8 cellular contexts compared by ENCODE assay signal in the genomic region with DNA sequence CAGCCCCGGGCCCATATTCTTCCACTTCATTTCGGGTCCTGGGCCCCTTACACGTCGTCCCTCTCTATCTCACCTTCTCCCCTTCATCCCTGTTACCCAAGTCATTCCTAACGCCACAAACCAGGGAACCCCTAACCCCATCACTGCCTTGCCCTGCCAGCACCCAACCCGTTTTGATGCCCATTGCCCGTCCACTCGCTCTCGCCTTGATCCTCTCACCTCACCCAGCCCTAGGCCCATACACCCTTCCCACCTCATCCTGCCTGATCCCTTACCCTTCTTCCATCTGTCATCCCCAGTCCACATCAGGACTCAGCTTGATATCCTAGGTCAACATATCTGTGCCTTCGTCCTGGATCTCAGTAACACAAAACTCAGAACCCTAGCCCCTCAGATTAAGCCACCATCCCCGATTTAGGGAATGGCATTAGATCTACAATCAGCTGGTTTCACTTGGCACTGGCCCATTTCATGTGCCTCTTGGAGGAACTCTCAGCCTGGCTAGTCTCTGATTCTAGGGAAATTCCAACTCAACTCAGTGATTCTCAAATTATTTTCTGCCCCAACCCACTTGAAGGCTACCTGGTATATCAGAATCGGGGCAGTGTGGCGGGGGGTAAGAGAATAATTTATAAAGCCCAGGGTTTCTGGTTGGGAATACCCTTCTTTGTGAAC. TPM values are rescaled to one million over a fixed set of nuclear protein-coding genes. Genes with fewer than 3 reads are reported as not detected.
DNase-seq lines count a peak whose midpoint lies in the region; ATAC-seq and TF ChIP-seq lines count a peak whose summit lies in the region.

No MANE protein-coding gene starts in this region.

- H3K27ac ChIP-seq in SK-N-SH (ENCODE audit: low read depth in 2 of 2, low read length in 1 of 2) (peak overlapping the region; percentile 56 to 58; a peak in 2 of 4 replicates), adipose tissue (ENCODE audit: low read depth, low read length) (peak overlapping the region; percentile 39), thymus (ENCODE audit: low read depth) (peak overlapping the region; percentile 83)

- no peaks in the 10 kb centered on the region for H3K9me3 ChIP-seq in SK-N-SH
- no peaks in the 10 kb centered on the region for H3K9me3 ChIP-seq in thymus (ENCODE audit: control insufficient read depth)

- peaks cover 2% of the 10 kb centered on the region for H3F3A ChIP-seq in SK-N-SH (replicated peaks; ENCODE audit: insufficient read depth)

- DNase-seq in SK-N-SH, result no peak
- DNase-seq in left lobe of liver (ENCODE audit: low spot score), result peak; percentile 52
- DNase-seq in NCI-H2081 (lab: John Stamatoyannopoulos, UW), result no peak

- H3K4me1 ChIP-seq in SK-N-SH (ENCODE audit: control insufficient read depth in 1 of 2, insufficient read depth in 2 of 2, low read depth in 1 of 2, low read length in 1 of 2) (peaks cover 8 to 15% of the 10 kb centered on the region in 2 experiments; a peak in 3 of 4 replicates), thymus (ENCODE audit: control insufficient read depth, insufficient read depth, low read length) (peaks cover 7% of the 10 kb centered on the region)

- no peak for TF ChIP-seq CTCF in SK-N-SH (IDR thresholded peaks at IDR 0.05)

- H4K20me1 ChIP-seq in SK-N-SH (ENCODE audit: insufficient read depth), result no peaks in the 10 kb centered on the region

- H3K4me2 ChIP-seq in SK-N-SH, result peak overlapping the region; percentile 97

- TF ChIP-seq EP300 in SK-N-SH (IDR thresholded peaks at IDR 0.05; ENCODE audit: borderline replicate concordance in 1 of 2, low read depth in 1 of 2, low read length in 1 of 2), result no peak

- 8% methylated on average over 13 of the region's 13 CpGs for WGBS in SK-N-SH (ENCODE audit: low lambda C conversion rate)
- WGBS in adipose tissue, 3 donors, result 18 to 23% (median 19%) methylated on average over 13 of the region's 13 CpGs
- WGBS in thymus, result 29% methylated on average over 13 of the region's 13 CpGs

- POLR2A ChIA-PET in SK-N-SH (lab: Yijun Ruan, JAX), result no interaction called here

- no peaks in the 10 kb centered on the region for H3K27me3 ChIP-seq in SK-N-SH (ENCODE audit: insufficient read depth)
- H3K27me3 ChIP-seq in thymus (ENCODE audit: control insufficient read depth, insufficient read depth), result no peaks in the 10 kb centered on the region

- CTCF ChIA-PET in SK-N-SH (lab: Yijun Ruan, JAX), result interaction anchor here (1.0 to 1.7 kb wide), 5 partner anchors 13 to 39 kb away, joined by 3 to 5 read pairs (median 3); no protein-coding TSS in a partner anchor

- peak overlapping the region; percentile 94 for H3K9ac ChIP-seq in SK-N-SH

- peaks cover 68% of the 10 kb centered on the region for H3K79me2 ChIP-seq in SK-N-SH (ENCODE audit: insufficient read depth)

- peaks cover 49 to 50% of the 10 kb centered on the region in 2 experiments for H3K36me3 ChIP-seq in SK-N-SH (replicated peaks in 1 of 2; ENCODE audit: control insufficient read depth in 1 of 2, insufficient read depth in 2 of 2, low read length in 1 of 2)
- H3K36me3 ChIP-seq in thymus (ENCODE audit: control insufficient read depth, insufficient read depth), result peaks cover 13% of the 10 kb centered on the region

- ATAC-seq in SK-N-SH treated with all-trans-retinoic acid at 6 μM for 48 hours (no peak), left lobe of liver (no peak), HG03175 (IDR thresholded peaks at IDR 0.05; ENCODE audit: unreplicated experiment) (no peak), HG03025 (IDR thresholded peaks at IDR 0.05; ENCODE audit: low FRiP score, unreplicated experiment) (no peak)

- TF ChIP-seq RAD21 in SK-N-SH (IDR thresholded peaks at IDR 0.05; ENCODE audit: low read length), result no peak

- H3K4me3 ChIP-seq in SK-N-SH (ENCODE audit: low read depth in 2 of 2, low read length in 1 of 2) (peak overlapping the region; percentile 56 to 97), thymus (ENCODE audit: low read length) (peak overlapping the region; percentile 95)

- H2AFZ ChIP-seq in SK-N-SH (ENCODE audit: low read depth), result 0 out of 2 replicates have a peak overlapping the region, but pooled peaks have one; percentile 2

- no peaks in the 10 kb centered on the region for H3K9me2 ChIP-seq in SK-N-SH

TF ChIP-seq in SK-N-SH, 30 proteins besides CTCF, POLR2A, EP300 and RAD21 (continues in another document):
- no peak for TF ChIP-seq CHD2 (IDR thresholded peaks at IDR 0.05; ENCODE audit: low read length, partially characterized antibody)
- TF ChIP-seq EZH2phosphoT487 (IDR thresholded peaks at IDR 0.05; ENCODE audit: borderline replicate concordance, low read depth), result no peak
- TF ChIP-seq, protein P1, sequence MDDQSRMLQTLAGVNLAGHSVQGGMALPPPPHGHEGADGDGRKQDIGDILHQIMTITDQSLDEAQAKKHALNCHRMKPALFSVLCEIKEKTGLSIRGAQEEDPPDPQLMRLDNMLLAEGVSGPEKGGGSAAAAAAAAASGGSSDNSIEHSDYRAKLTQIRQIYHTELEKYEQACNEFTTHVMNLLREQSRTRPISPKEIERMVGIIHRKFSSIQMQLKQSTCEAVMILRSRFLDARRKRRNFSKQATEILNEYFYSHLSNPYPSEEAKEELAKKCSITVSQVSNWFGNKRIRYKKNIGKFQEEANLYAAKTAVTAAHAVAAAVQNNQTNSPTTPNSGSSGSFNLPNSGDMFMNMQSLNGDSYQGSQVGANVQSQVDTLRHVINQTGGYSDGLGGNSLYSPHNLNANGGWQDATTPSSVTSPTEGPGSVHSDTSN (IDR thresholded peaks at IDR 0.05), result no peak
- no peak for TF ChIP-seq FOSL2 (IDR thresholded peaks at IDR 0.05; ENCODE audit: borderline replicate concordance, low read depth)
- TF ChIP-seq, protein P2, sequence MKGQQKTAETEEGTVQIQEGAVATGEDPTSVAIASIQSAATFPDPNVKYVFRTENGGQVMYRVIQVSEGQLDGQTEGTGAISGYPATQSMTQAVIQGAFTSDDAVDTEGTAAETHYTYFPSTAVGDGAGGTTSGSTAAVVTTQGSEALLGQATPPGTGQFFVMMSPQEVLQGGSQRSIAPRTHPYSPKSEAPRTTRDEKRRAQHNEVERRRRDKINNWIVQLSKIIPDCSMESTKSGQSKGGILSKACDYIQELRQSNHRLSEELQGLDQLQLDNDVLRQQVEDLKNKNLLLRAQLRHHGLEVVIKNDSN (IDR thresholded peaks at IDR 0.05; ENCODE audit: borderline replicate concordance, low read depth), result no peak
- no peak for TF ChIP-seq TCF12 (IDR thresholded peaks at IDR 0.05)
- TF ChIP-seq RXRA (IDR thresholded peaks at IDR 0.05; ENCODE audit: borderline replicate concordance, low read depth), result no peak
- no peak for TF ChIP-seq FOXM1 (IDR thresholded peaks at IDR 0.05; ENCODE audit: low read depth)

TF ChIP-seq in SK-N-SH treated with all-trans-retinoic acid at 6 μM for 48 hours, 23 proteins besides CTCF, POLR2A, EP300 and RAD21 (continues in another document):
- TF ChIP-seq, protein P3, sequence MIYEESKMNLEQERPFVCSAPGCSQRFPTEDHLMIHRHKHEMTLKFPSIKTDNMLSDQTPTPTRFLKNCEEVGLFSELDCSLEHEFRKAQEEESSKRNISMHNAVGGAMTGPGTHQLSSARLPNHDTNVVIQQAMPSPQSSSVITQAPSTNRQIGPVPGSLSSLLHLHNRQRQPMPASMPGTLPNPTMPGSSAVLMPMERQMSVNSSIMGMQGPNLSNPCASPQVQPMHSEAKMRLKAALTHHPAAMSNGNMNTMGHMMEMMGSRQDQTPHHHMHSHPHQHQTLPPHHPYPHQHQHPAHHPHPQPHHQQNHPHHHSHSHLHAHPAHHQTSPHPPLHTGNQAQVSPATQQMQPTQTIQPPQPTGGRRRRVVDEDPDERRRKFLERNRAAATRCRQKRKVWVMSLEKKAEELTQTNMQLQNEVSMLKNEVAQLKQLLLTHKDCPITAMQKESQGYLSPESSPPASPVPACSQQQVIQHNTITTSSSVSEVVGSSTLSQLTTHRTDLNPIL (CRISPR knock-in tag; IDR thresholded peaks at IDR 0.05; ENCODE audit: low read depth), result no peak
- TF ChIP-seq SNAI2 (CRISPR knock-in tag; IDR thresholded peaks at IDR 0.05) (no peak), ISL1 (CRISPR knock-in tag; IDR thresholded peaks at IDR 0.05) (no peak), ZNF8 (CRISPR knock-in tag; IDR thresholded peaks at IDR 0.05) (no peak), TOX (CRISPR knock-in tag; IDR thresholded peaks at IDR 0.05; ENCODE audit: borderline replicate concordance) (no peak), BACH2 (CRISPR knock-in tag; IDR thresholded peaks at IDR 0.05; ENCODE audit: borderline replicate concordance) (no peak), ZFP3 (CRISPR knock-in tag; IDR thresholded peaks at IDR 0.05) (no peak), ESRRG (CRISPR knock-in tag; IDR thresholded peaks at IDR 0.05) (no peak)

RNA-seq across cellular contexts. Expression of gene CHMP5, which starts 0.5 kb away (rescaled TPM):
- 88.3 and 112 TPM in 2 replicates for polyA plus RNA-seq in SK-N-SH (2012; rRNA removed)
- 142 and 205 TPM in 2 replicates for polyA plus RNA-seq in SK-N-SH (2012; cell fraction: cytosol; rRNA removed)
- polyA plus RNA-seq in SK-N-SH (2012; cell fraction: nucleus; rRNA removed), result 32.2 and 59.9 TPM in 2 replicates
- 100 to 1,000 TPM in 1 of 3 donors, 10 to 100 TPM in 2; 27.3 to 104 (median 51.4) TPM for polyA plus RNA-seq in adipose tissue
- total RNA-seq in left lobe of liver, result 20.0 TPM
- 118 TPM for polyA plus RNA-seq in thymus

RNA-seq across cellular contexts. Expression of gene BAG1, which starts 0.8 kb away (rescaled TPM):
- polyA plus RNA-seq in SK-N-SH (2012; rRNA removed), result 40.0 and 49.9 TPM in 2 replicates
- polyA plus RNA-seq in SK-N-SH (2012; cell fraction: cytosol; rRNA removed), result 53.2 and 62.9 TPM in 2 replicates
- 21.4 and 31.7 TPM in 2 replicates for polyA plus RNA-seq in SK-N-SH (2012; cell fraction: nucleus; rRNA removed)
- polyA plus RNA-seq in adipose tissue, result 100 to 1,000 TPM in 1 of 3 donors, 10 to 100 TPM in 2; 88.3 to 121 (median 99.5) TPM
- total RNA-seq in left lobe of liver, result 51.0 TPM
- 88.8 TPM for polyA plus RNA-seq in thymus

RNA-seq across cellular contexts. Expression of gene NFX1, which starts 25.0 kb away (rescaled TPM):
- polyA plus RNA-seq in SK-N-SH (2012; rRNA removed), result 19.6 and 27.6 TPM in 2 replicates
- 17.3 and 18.6 TPM in 2 replicates for polyA plus RNA-seq in SK-N-SH (2012; cell fraction: cytosol; rRNA removed)
- polyA plus RNA-seq in SK-N-SH (2012; cell fraction: nucleus; rRNA removed), result 30.8 and 45.4 TPM in 2 replicates
- polyA plus RNA-seq in adipose tissue, result 10 to 100 TPM; 10.2 to 16.7 (median 14.8) TPM
- 24.3 TPM for total RNA-seq in left lobe of liver
- 15.5 TPM for polyA plus RNA-seq in thymus

RNA-seq across cellular contexts. Expression of gene SPINK4, which starts 25.4 kb away (rescaled TPM):
- polyA plus RNA-seq in SK-N-SH (2012; rRNA removed) (not detected in 2 replicates), adipose tissue (under 1 TPM in 2 of 3 donors, not detected in 1; 0.40 to 0.94 TPM), thymus (2.1 TPM)
- polyA plus RNA-seq in SK-N-SH (2012; cell fraction: cytosol; rRNA removed), result 0.14 and 0.16 TPM in 2 replicates
- polyA plus RNA-seq in SK-N-SH (2012; cell fraction: nucleus; rRNA removed), result not detected in 2 replicates
- not detected for total RNA-seq in left lobe of liver
